In genomic region chr19:44228318-44228717, GRCh38 we compare ENCODE assay signal across 25 cellular contexts. TPM values are rescaled to one million over a fixed set of nuclear protein-coding genes. Genes with fewer than 3 reads are reported as not detected.
"Had no signal": no experiment of that assay in that cellular context is flagged by ENCODE, and none has a peak within 500 bp of the region (broad histone marks: within the 10 kb centered on the region; RNA-seq: fewer than 3 reads in every experiment).

No MANE protein-coding gene starts in this region.

- H3K4me3 Mint-ChIP-seq: mesothelial cell of epicardium; natural killer cell treated with Interleukin-12 subunit alpha and Interleukin-12 subunit beta and Interleukin-15 and Interleukin-18, amount 100 ng/mL, for 72 hours; stimulated activated effector memory CD8-positive, alpha-beta T cell treated with anti-CD3 and anti-CD28 coated beads, Interleukin-12 subunit alpha, Interleukin-12 subunit beta, amount 100 ng/mL, for 72 hours had no signal

- DNase-seq: heart right ventricle; islet precursor cell; kidney glomerular epithelial cell; left cardiac atrium; mesendoderm; naive thymus-derived CD4-positive, alpha-beta T cell; ovary; stimulated activated CD4-positive, alpha-beta T cell treated with anti-CD3 and anti-CD28 coated beads, Interleukin-4, amount 100 ng/mL, for 24 hours; stimulated activated naive CD8-positive, alpha-beta T cell treated with anti-CD3 and anti-CD28 coated beads, Interleukin-15, Interleukin-2, amounts not matched to agents 100 U/mL and 50 U/mL, for 24 hours; stomach; tibial artery; trophoblast cell; uterus had no signal

- H3K27ac ChIP-seq: heart right ventricle, hepatocyte, ovary, right atrium auricular region, skin epidermis, stomach, suprapubic skin, thoracic aorta, tibial artery, uterus had no signal

- ATAC-seq: heart right ventricle; left cardiac atrium; left lobe of liver; naive thymus-derived CD4-positive, alpha-beta T cell; natural killer cell treated with Interleukin-12 subunit alpha and Interleukin-12 subunit beta and Interleukin-15 and Interleukin-18, amount 100 ng/mL, for 72 hours; sciatic nerve; stimulated activated effector memory CD8-positive, alpha-beta T cell treated with anti-CD3 and anti-CD28 coated beads, Interleukin-12 subunit alpha, Interleukin-12 subunit beta, amount 100 ng/mL, for 72 hours; stimulated activated naive CD8-positive, alpha-beta T cell treated with anti-CD3 and anti-CD28 coated beads, Interleukin-15, Interleukin-2, amounts not matched to agents 100 U/mL and 50 U/mL, for 24 hours had no signal

- H3K27me3 Mint-ChIP-seq: naive thymus-derived CD4-positive, alpha-beta T cell; natural killer cell treated with Interleukin-12 subunit alpha and Interleukin-12 subunit beta and Interleukin-15 and Interleukin-18, amount 100 ng/mL, for 72 hours; progenitor cell of endocrine pancreas had no signal

- H3K27me3 ChIP-seq: heart right ventricle, hepatocyte, ovary, right atrium auricular region, stomach, suprapubic skin, tibial artery, uterus had no signal

- H3K4me1 ChIP-seq: heart right ventricle, right atrium auricular region, stomach, suprapubic skin, tibial artery, uterus had no signal

- H3K4me1 Mint-ChIP-seq: mesothelial cell of epicardium; stimulated activated effector memory CD8-positive, alpha-beta T cell treated with anti-CD3 and anti-CD28 coated beads, Interleukin-12 subunit alpha, Interleukin-12 subunit beta, amount 100 ng/mL, for 72 hours had no signal

- H3K4me3 ChIP-seq: heart right ventricle, hepatocyte, lung, ovary, right atrium auricular region, skin epidermis, stomach, suprapubic skin, tibial artery, uterus had no signal

- H3K27ac Mint-ChIP-seq: mesothelial cell of epicardium; naive thymus-derived CD4-positive, alpha-beta T cell; natural killer cell treated with Interleukin-12 subunit alpha and Interleukin-12 subunit beta and Interleukin-15 and Interleukin-18, amount 100 ng/mL, for 72 hours; progenitor cell of endocrine pancreas; stimulated activated effector memory CD8-positive, alpha-beta T cell treated with anti-CD3 and anti-CD28 coated beads, Interleukin-12 subunit alpha, Interleukin-12 subunit beta, amount 100 ng/mL, for 72 hours had no signal

RNA-seq across cellular contexts. Expression of gene ZNF233, which starts 31.4 kb away (rescaled TPM):
- total RNA-seq: left lobe of liver; natural killer cell treated with Interleukin-12 subunit alpha and Interleukin-12 subunit beta and Interleukin-15 and Interleukin-18, amount 100 ng/mL, for 72 hours had no signal
